14 cellular contexts compared by ENCODE assay signal in genomic region chr6:142296975-142297604, GRCh38.
"Had no signal": no experiment of that assay in that cellular context is flagged by ENCODE, and none has a peak within 500 bp of the region (broad histone marks: within the 10 kb centered on the region; RNA-seq: fewer than 3 reads in every experiment).

No MANE protein-coding gene starts in this region.

- DNase-seq: activated naive CD4-positive, alpha-beta T cell treated with anti-CD3 and anti-CD28 coated beads, Interleukin-2, amount 50 U/mL, for 16 hours; adrenal gland; central memory CD4-positive, alpha-beta T cell; effector memory CD4-positive, alpha-beta T cell; midbrain; naive B cell; nucleus accumbens; sigmoid colon; stimulated activated CD4-positive, alpha-beta T cell treated with anti-CD3 and anti-CD28 coated beads, Interleukin-4, amount 100 ng/mL, for 24 hours; T-helper 2 cell had no signal

- H3K4me3 Mint-ChIP-seq: naive B cell; stimulated activated naive CD8-positive, alpha-beta T cell treated with anti-CD3 and anti-CD28 coated beads, Interleukin-15, Interleukin-2, amounts not matched to agents 100 ng/mL and 50 ng/mL, for 24 hours had no signal

- H3K9me3 Mint-ChIP-seq: activated T-helper 2 cell treated with anti-CD3 and anti-CD28 coated beads, Interferon-gamma antibody, Interleukin-2, Interleukin-4, amounts not matched to agents 10 μg/mL and 5 μg/mL and 100 μg/mL, durations not matched to agents 14 hours and 24 hours and 36 hours; naive B cell; stimulated activated naive CD8-positive, alpha-beta T cell treated with anti-CD3 and anti-CD28 coated beads, Interleukin-15, Interleukin-2, amounts not matched to agents 100 ng/mL and 50 ng/mL, for 24 hours had no signal

- H3K27ac Mint-ChIP-seq: activated T-helper 2 cell treated with anti-CD3 and anti-CD28 coated beads, Interferon-gamma antibody, Interleukin-2, Interleukin-4, amounts not matched to agents 10 μg/mL and 5 μg/mL and 100 μg/mL, durations not matched to agents 14 hours and 24 hours and 36 hours; stimulated activated naive CD8-positive, alpha-beta T cell treated with anti-CD3 and anti-CD28 coated beads, Interleukin-15, Interleukin-2, amounts not matched to agents 100 ng/mL and 50 ng/mL, for 24 hours had no signal

- H3K4me3 ChIP-seq: adrenal gland, coronary artery, prostate gland, sigmoid colon had no signal

- H3K36me3 ChIP-seq: adrenal gland, prostate gland, sigmoid colon had no signal

- H3K9me3 ChIP-seq: adrenal gland, prostate gland, sigmoid colon had no signal

- H3K36me3 Mint-ChIP-seq: naive B cell had no signal

- H3K4me1 ChIP-seq: adrenal gland, prostate gland had no signal

- H3K27ac ChIP-seq: adrenal gland, coronary artery, prostate gland, sigmoid colon had no signal
